Comparison of ENCODE assay signal across 10 cellular contexts in the genomic region with DNA sequence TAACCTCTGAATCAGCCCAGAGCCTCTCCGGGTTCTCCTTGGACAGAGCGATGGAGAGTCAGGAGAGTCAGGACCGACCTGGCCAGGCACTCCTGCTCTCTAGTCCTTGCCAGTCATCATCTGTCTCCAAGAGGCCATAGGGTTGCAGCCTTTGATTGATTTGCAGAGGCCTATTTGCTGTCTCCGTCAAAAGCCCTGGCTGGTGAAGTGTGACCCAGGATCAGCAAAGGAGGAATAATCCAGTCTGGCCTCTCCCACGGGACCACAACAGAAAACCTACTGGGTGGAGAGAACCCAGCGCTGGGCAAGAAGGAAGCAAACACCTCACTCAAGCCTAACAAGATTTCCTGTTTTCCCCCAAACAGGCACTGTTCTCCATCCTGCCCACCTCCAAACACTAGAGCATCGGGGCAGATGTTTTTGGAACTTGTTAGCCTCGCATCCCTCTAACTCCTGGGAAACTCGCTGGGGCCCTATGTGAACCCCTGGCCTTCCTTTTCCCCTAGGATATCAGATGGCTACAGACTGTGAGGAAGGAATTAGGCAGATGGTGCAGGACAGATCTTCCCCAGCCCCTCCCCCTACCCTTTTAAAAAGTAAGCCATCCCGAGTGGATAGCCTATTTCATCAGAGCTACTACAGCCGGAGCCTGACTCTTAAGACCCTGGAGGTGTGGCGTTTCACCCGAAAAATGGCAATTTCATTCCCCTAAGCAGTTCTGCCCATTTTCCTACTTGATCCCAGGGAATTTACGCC. TPM values are rescaled to one million over a fixed set of nuclear protein-coding genes. Genes with fewer than 3 reads are reported as not detected.
DNase-seq lines count a peak whose midpoint lies in the region; ATAC-seq and TF ChIP-seq lines count a peak whose summit lies in the region.
"Had no signal": no experiment of that assay in that cellular context is flagged by ENCODE, and none has a peak within 500 bp of the region (broad histone marks: within the 10 kb centered on the region; RNA-seq: fewer than 3 reads in every experiment).

No MANE protein-coding gene starts in this region.

- WGBS in SK-N-SH (ENCODE audit: low lambda C conversion rate): 93% methylated on average over 14 of the region's 14 CpGs

- ATAC-seq in SK-N-SH treated with all-trans-retinoic acid at 6 μM for 48 hours: no peak
- peak; percentile 7 for ATAC-seq in stimulated activated memory B cell treated with anti-CD40 and anti-IgM and Interleukin-4, amounts not matched to agents 10 μg/mL and 1 μg/mL and 100 μg/mL, for 72 hours
- no peak for ATAC-seq in HG03460 (IDR thresholded peaks at IDR 0.05; ENCODE audit: unreplicated experiment)
- no peak for ATAC-seq in HG02798 (IDR thresholded peaks at IDR 0.05; ENCODE audit: poor library complexity, unreplicated experiment)

- intact Hi-C loops in left ventricle myocardium inferior (cut with micrococcal nuclease): no loop called here

- no peaks in the 10 kb centered on the region for H3K9me2 ChIP-seq in SK-N-SH

- H3K9me3 ChIP-seq in SK-N-SH (no peaks in the 10 kb centered on the region), SK-N-MC (ENCODE audit: low read depth, low read length) (no peaks in the 10 kb centered on the region), left ventricle myocardium inferior (replicated peaks) (no peaks in the 10 kb centered on the region), osteoblast (ENCODE audit: low read depth, low read length) (no peaks in the 10 kb centered on the region)

- H3K27ac ChIP-seq in SK-N-SH (ENCODE audit: low read depth in 2 of 2, low read length in 1 of 2) (peak overlapping the region; percentile 57 to 89), SK-N-MC (peak overlapping the region; percentile 55), left ventricle myocardium inferior (replicated peaks) (peak overlapping the region; percentile 85), osteoblast (ENCODE audit: low read depth, low read length) (no peak overlapping the region)
- H3K27ac ChIP-seq: 22Rv1, HL-60 had no signal

- POLR2A ChIA-PET in SK-N-SH (lab: Yijun Ruan, JAX): interaction anchor here (2.1 kb wide), 1 partner anchor 9 kb away, joined by 5 read pairs; no protein-coding TSS in a partner anchor

- H3K9me3 Mint-ChIP-seq in stimulated activated memory B cell treated with anti-CD40 and anti-IgM and Interleukin-4, amounts not matched to agents 10 μg/mL and 1 μg/mL and 100 μg/mL, for 72 hours: no peaks in the 10 kb centered on the region

- peaks cover 20 to 31% of the 10 kb centered on the region in 2 experiments; a peak in 3 of 4 replicates for H3K4me1 ChIP-seq in SK-N-SH (ENCODE audit: control insufficient read depth in 1 of 2, insufficient read depth in 2 of 2, low read depth in 1 of 2, low read length in 1 of 2)
- H3K4me1 ChIP-seq in left ventricle myocardium inferior: peaks cover 48% of the 10 kb centered on the region
- H3K4me1 ChIP-seq in osteoblast (ENCODE audit: insufficient read depth, low read length): peaks cover 15% of the 10 kb centered on the region

- H4K20me1 ChIP-seq in SK-N-SH (ENCODE audit: insufficient read depth): peaks cover 59% of the 10 kb centered on the region; the same call in 1 of the 2 replicates
- no peaks in the 10 kb centered on the region for H4K20me1 ChIP-seq in osteoblast (ENCODE audit: insufficient read depth, low read length)

- no peak overlapping the region for H3K9ac ChIP-seq in SK-N-SH
- H3K9ac ChIP-seq in SK-N-MC (ENCODE audit: insufficient read length): no peak overlapping the region

- H3K36me3 Mint-ChIP-seq in stimulated activated memory B cell treated with anti-CD40 and anti-IgM and Interleukin-4, amounts not matched to agents 10 μg/mL and 1 μg/mL and 100 μg/mL, for 72 hours: no peaks in the 10 kb centered on the region

- H3K79me2 ChIP-seq in SK-N-SH (ENCODE audit: insufficient read depth) (peaks cover 20% of the 10 kb centered on the region), osteoblast (ENCODE audit: insufficient read depth, low read length) (no peaks in the 10 kb centered on the region)

- H3K4me2 ChIP-seq in SK-N-SH: no peak overlapping the region
- H3K4me2 ChIP-seq in osteoblast (ENCODE audit: insufficient read depth, low read length): no peak overlapping the region

- no peaks in the 10 kb centered on the region for H3K27me3 Mint-ChIP-seq in stimulated activated memory B cell treated with anti-CD40 and anti-IgM and Interleukin-4, amounts not matched to agents 10 μg/mL and 1 μg/mL and 100 μg/mL, for 72 hours

- DNase-seq in SK-N-SH (no peak), SK-N-MC (ENCODE audit: low read depth, low spot score) (no peak), left ventricle myocardium inferior (no peak), osteoblast (ENCODE audit: insufficient read length, low spot score, missing footprints) (no peak)

- H3K4me3 ChIP-seq in SK-N-SH (ENCODE audit: low read depth in 2 of 2, low read length in 1 of 2) (no peak overlapping the region), SK-N-MC (no peak overlapping the region), left ventricle myocardium inferior (no peak overlapping the region), osteoblast (ENCODE audit: insufficient read depth, low read length) (no peak overlapping the region)

- H2AFZ ChIP-seq in SK-N-SH (ENCODE audit: low read depth): no peak overlapping the region
- H2AFZ ChIP-seq in osteoblast (ENCODE audit: low read length): no peak overlapping the region

- no peak overlapping the region for H3K27ac Mint-ChIP-seq in stimulated activated memory B cell treated with anti-CD40 and anti-IgM and Interleukin-4, amounts not matched to agents 10 μg/mL and 1 μg/mL and 100 μg/mL, for 72 hours

- TF ChIP-seq CTCF in SK-N-SH (IDR thresholded peaks at IDR 0.05) (no peak), left ventricle myocardium inferior (IDR thresholded peaks at IDR 0.05; ENCODE audit: borderline replicate concordance) (no peak), osteoblast (IDR thresholded peaks at IDR 0.05; ENCODE audit: extremely low read depth, low read depth, low read length) (no peak)

- CTCF ChIA-PET in SK-N-SH (lab: Yijun Ruan, JAX): interaction anchor here (0.7 to 15.5 kb wide), 10 partner anchors 10 to 605 kb away, joined by 3 to 291 read pairs (median 6); no protein-coding TSS in a partner anchor

- peaks cover 84% of the 10 kb centered on the region for H3F3A ChIP-seq in SK-N-SH (replicated peaks; ENCODE audit: insufficient read depth)

- no peak overlapping the region for H3K4me3 Mint-ChIP-seq in stimulated activated memory B cell treated with anti-CD40 and anti-IgM and Interleukin-4, amounts not matched to agents 10 μg/mL and 1 μg/mL and 100 μg/mL, for 72 hours

- no peaks in the 10 kb centered on the region for H3K27me3 ChIP-seq in SK-N-SH (ENCODE audit: insufficient read depth)
- H3K27me3 ChIP-seq in left ventricle myocardium inferior (ENCODE audit: low read depth): no peaks in the 10 kb centered on the region
- H3K27me3 ChIP-seq in osteoblast (ENCODE audit: insufficient read depth, low read length): no peaks in the 10 kb centered on the region

- no peak for TF ChIP-seq EP300 in SK-N-SH (IDR thresholded peaks at IDR 0.05; ENCODE audit: borderline replicate concordance in 1 of 2, low read depth in 1 of 2, low read length in 1 of 2)

- H3K36me3 ChIP-seq in SK-N-SH (replicated peaks in 1 of 2; ENCODE audit: control insufficient read depth in 1 of 2, insufficient read depth in 2 of 2, low read length in 1 of 2) (peaks cover 63 to 66% of the 10 kb centered on the region in 2 experiments), SK-N-MC (ENCODE audit: insufficient read depth, low read length) (peaks cover 28% of the 10 kb centered on the region; the same call in 1 of the 2 replicates), left ventricle myocardium inferior (peaks cover 49% of the 10 kb centered on the region), osteoblast (ENCODE audit: insufficient read depth, low read length) (peaks cover 8% of the 10 kb centered on the region)

- H3K4me1 Mint-ChIP-seq in stimulated activated memory B cell treated with anti-CD40 and anti-IgM and Interleukin-4, amounts not matched to agents 10 μg/mL and 1 μg/mL and 100 μg/mL, for 72 hours: peaks cover 24% of the 10 kb centered on the region

- TF ChIP-seq RAD21 in SK-N-SH (IDR thresholded peaks at IDR 0.05; ENCODE audit: low read length): no peak

TF ChIP-seq in SK-N-SH, 30 proteins besides CTCF, POLR2A, EP300 and RAD21:
- TF ChIP-seq FOXJ3 (CRISPR knock-in tag; IDR thresholded peaks at IDR 0.05): no peak
- TF ChIP-seq, protein P1, sequence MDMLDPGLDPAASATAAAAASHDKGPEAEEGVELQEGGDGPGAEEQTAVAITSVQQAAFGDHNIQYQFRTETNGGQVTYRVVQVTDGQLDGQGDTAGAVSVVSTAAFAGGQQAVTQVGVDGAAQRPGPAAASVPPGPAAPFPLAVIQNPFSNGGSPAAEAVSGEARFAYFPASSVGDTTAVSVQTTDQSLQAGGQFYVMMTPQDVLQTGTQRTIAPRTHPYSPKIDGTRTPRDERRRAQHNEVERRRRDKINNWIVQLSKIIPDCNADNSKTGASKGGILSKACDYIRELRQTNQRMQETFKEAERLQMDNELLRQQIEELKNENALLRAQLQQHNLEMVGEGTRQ (IDR thresholded peaks at IDR 0.05; ENCODE audit: borderline replicate concordance, low read depth, low read length): no peak
TF ChIP-seq in SK-N-SH: peak in this region for 0.

TF ChIP-seq in SK-N-SH treated with all-trans-retinoic acid at 6 μM for 48 hours, 23 proteins besides CTCF, POLR2A, EP300 and RAD21 (continues in another document):
- TF ChIP-seq ESRRG (CRISPR knock-in tag; IDR thresholded peaks at IDR 0.05): no peak
- TF ChIP-seq ZC3H10 (CRISPR knock-in tag; IDR thresholded peaks at IDR 0.05): no peak
- no peak for TF ChIP-seq ZFP3 (CRISPR knock-in tag; IDR thresholded peaks at IDR 0.05)
- no peak for TF ChIP-seq ZFP30 (CRISPR knock-in tag; IDR thresholded peaks at IDR 0.05)
- TF ChIP-seq ISL1 (CRISPR knock-in tag; IDR thresholded peaks at IDR 0.05): no peak
- no peak for TF ChIP-seq TCF4 (CRISPR knock-in tag; IDR thresholded peaks at IDR 0.05; ENCODE audit: borderline replicate concordance)
- no peak for TF ChIP-seq ARNTL (CRISPR knock-in tag; IDR thresholded peaks at IDR 0.05; ENCODE audit: borderline replicate concordance, low read depth)

RNA-seq across cellular contexts. Expression of gene PODXL, which starts 54.3 kb away (rescaled TPM):
- 76.1 and 86.0 TPM in 2 replicates for polyA plus RNA-seq in SK-N-SH (2012; rRNA removed)
- 44.3 and 58.4 TPM in 2 replicates for polyA plus RNA-seq in SK-N-SH (2012; cell fraction: cytosol; rRNA removed)
- 131 and 142 TPM in 2 replicates for polyA plus RNA-seq in SK-N-SH (2012; cell fraction: nucleus; rRNA removed)
- 67.4 TPM for total RNA-seq in left ventricle myocardium inferior
- 0.88 and 1.4 TPM in 2 replicates for total RNA-seq in osteoblast

Comparison
In these comparisons a context has a peak if more than half of its experiments do, and no peak if none do; other contexts are left out.
1. RNA of gene PODXL, which starts 54.3 kb away (total RNA-seq): 67.4 TPM in left ventricle myocardium inferior (single experiment); 0.88 to 1.4 TPM in osteoblast; every median in the first group is over 10 times any median in the second.